ENCODE assay signal across 1 cellular context in the genomic region with DNA sequence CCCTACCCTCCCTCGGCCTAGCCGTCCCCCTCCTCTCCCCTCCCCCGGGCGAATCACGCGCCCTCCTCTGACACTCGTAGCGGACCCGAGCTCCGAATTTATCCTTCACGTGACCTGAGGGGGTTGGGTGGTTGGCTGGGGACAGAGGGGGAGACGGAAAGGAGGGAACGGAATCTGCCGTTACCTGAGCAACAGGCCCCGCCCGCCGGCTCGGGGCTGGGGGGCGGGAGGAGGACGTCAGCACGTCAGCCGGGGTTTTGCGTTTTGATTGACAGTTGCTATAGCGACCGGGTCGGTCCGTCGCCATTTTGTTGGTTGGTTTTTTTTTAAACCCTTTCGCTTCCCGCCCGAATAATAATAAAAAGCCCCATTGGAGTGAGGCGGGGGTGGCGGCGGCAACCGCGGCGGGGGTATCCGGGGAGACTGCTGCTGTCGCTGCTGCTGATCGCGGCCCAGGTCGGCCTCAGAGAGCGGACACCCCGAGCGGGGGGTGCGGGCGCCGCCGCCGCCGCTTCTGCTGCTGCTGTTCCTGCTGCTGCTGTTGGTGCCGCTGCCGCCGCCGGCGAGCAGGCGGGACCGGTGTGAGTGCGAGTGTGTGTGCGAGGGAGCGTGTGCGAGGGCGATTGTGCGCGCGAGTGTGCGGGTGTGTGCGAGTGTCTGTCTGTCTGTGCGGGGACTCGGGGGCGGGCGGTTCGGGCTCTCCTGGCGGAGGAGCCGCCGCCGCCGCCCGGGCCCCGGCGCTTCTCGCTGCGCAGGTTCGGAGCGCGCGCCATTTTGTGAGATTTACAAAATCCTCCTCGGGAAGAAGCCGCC.
TF ChIP-seq lines count a peak whose summit lies in the region.

A gene (plus strand): TSS at position 286 of the 813 bp plus-strand sequence. CDS start 53,602 bp downstream, outside the sequence.

TF ChIP-seq in K562, 482 proteins besides CTCF, POLR2A, EP300 and RAD21 (continued from another document and continues in another):
- TF ChIP-seq, protein P1, sequence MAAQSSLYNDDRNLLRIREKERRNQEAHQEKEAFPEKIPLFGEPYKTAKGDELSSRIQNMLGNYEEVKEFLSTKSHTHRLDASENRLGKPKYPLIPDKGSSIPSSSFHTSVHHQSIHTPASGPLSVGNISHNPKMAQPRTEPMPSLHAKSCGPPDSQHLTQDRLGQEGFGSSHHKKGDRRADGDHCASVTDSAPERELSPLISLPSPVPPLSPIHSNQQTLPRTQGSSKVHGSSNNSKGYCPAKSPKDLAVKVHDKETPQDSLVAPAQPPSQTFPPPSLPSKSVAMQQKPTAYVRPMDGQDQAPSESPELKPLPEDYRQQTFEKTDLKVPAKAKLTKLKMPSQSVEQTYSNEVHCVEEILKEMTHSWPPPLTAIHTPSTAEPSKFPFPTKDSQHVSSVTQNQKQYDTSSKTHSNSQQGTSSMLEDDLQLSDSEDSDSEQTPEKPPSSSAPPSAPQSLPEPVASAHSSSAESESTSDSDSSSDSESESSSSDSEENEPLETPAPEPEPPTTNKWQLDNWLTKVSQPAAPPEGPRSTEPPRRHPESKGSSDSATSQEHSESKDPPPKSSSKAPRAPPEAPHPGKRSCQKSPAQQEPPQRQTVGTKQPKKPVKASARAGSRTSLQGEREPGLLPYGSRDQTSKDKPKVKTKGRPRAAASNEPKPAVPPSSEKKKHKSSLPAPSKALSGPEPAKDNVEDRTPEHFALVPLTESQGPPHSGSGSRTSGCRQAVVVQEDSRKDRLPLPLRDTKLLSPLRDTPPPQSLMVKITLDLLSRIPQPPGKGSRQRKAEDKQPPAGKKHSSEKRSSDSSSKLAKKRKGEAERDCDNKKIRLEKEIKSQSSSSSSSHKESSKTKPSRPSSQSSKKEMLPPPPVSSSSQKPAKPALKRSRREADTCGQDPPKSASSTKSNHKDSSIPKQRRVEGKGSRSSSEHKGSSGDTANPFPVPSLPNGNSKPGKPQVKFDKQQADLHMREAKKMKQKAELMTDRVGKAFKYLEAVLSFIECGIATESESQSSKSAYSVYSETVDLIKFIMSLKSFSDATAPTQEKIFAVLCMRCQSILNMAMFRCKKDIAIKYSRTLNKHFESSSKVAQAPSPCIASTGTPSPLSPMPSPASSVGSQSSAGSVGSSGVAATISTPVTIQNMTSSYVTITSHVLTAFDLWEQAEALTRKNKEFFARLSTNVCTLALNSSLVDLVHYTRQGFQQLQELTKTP (IDR thresholded peaks at IDR 0.05; ENCODE audit: low read depth in 1 of 2, partially characterized antibody in 2 of 2), result peak in 1 of 2 experiments; percentile 73
- TF ChIP-seq GABPA (tag; conservative IDR thresholded peaks at IDR 0.05; ENCODE audit: low read depth) (peak; percentile 83), ASH1L (IDR thresholded peaks at IDR 0.05; ENCODE audit: borderline replicate concordance, low read depth, partially characterized antibody) (no peak), FIP1L1 (IDR thresholded peaks at IDR 0.05; ENCODE audit: low read depth, low read length, poor library complexity, severe bottlenecking) (peak; percentile 35), ILK (tag; IDR thresholded peaks at IDR 0.05; ENCODE audit: borderline replicate concordance, low read depth) (no peak), XRCC4 (IDR thresholded peaks at IDR 0.05; ENCODE audit: extremely low read depth, insufficient read depth, insufficient read length) (no peak), RBFOX2 (IDR thresholded peaks at IDR 0.05; ENCODE audit: low read depth, low read length) (peak; percentile 91), COPS2 (conservative IDR thresholded peaks at IDR 0.05) (no peak), GATAD2A (IDR thresholded peaks at IDR 0.05) (peak; percentile 55; the same call in 1 of the 2 replicates), MAFF (IDR thresholded peaks at IDR 0.05; ENCODE audit: low read length) (no peak), CHD4 (IDR thresholded peaks at IDR 0.05; ENCODE audit: insufficient read depth, insufficient replicate concordance, low read depth, low read length, poor library complexity, severe bottlenecking) (no peak), EGR1 (conservative IDR thresholded peaks at IDR 0.05) (peak; percentile 78), ZKSCAN1 (IDR thresholded peaks at IDR 0.05; ENCODE audit: low read depth, low read length) (peak; percentile 14; the same call in 1 of the 2 replicates), RNF2 (IDR thresholded peaks at IDR 0.05) (no peak), CBX2 (IDR thresholded peaks at IDR 0.05; ENCODE audit: insufficient read depth, low read length, poor library complexity, severe bottlenecking) (no peak), KDM4B (IDR thresholded peaks at IDR 0.05; ENCODE audit: borderline replicate concordance in 2 of 2, low read depth in 1 of 2) (peak in 1 of 2 experiments; percentile 40; a peak in 2 of 4 replicates), TAF7 (tag; IDR thresholded peaks at IDR 0.05) (peak; percentile 79), ZNF507 (tag; conservative IDR thresholded peaks at IDR 0.05) (no peak), MXI1 (IDR thresholded peaks at IDR 0.05; ENCODE audit: low read depth, low read length) (peak; percentile 99), RBM14 (IDR thresholded peaks at IDR 0.05; ENCODE audit: borderline replicate concordance, insufficient read depth, low read depth, low read length) (peak; percentile 94; the same call in 1 of the 2 replicates), CEBPG (CRISPR knock-in tag; IDR thresholded peaks at IDR 0.05) (no peak), CEBPG (tag; conservative IDR thresholded peaks at IDR 0.05 in 1 of 2, IDR thresholded peaks at IDR 0.05 in 1 of 2) (no peak), ADNP (tag; IDR thresholded peaks at IDR 0.05) (no peak), PTRF (tag; IDR thresholded peaks at IDR 0.05) (no peak), NEUROD1 (IDR thresholded peaks at IDR 0.05; ENCODE audit: borderline replicate concordance, low read depth, low read length, partially characterized antibody) (peak; percentile 85), ZNF134 (CRISPR knock-in tag; conservative IDR thresholded peaks at IDR 0.05) (no peak), PHF8 (IDR thresholded peaks at IDR 0.05; ENCODE audit: borderline replicate concordance, low read length) (peak; percentile 59; the same call in 1 of the 2 replicates), KHSRP (IDR thresholded peaks at IDR 0.05) (no peak), ZNF274 (IDR thresholded peaks at IDR 0.05; ENCODE audit: borderline replicate concordance, low read depth, low read length) (no peak), ZNF124 (CRISPR knock-in tag; IDR thresholded peaks at IDR 0.05) (no peak), SMC3 (conservative IDR thresholded peaks at IDR 0.05; ENCODE audit: insufficient read depth, low read depth, low read length) (0 out of 2 replicates have a peak, but pooled peaks have one; percentile 8)
- TF ChIP-seq, protein P2, sequence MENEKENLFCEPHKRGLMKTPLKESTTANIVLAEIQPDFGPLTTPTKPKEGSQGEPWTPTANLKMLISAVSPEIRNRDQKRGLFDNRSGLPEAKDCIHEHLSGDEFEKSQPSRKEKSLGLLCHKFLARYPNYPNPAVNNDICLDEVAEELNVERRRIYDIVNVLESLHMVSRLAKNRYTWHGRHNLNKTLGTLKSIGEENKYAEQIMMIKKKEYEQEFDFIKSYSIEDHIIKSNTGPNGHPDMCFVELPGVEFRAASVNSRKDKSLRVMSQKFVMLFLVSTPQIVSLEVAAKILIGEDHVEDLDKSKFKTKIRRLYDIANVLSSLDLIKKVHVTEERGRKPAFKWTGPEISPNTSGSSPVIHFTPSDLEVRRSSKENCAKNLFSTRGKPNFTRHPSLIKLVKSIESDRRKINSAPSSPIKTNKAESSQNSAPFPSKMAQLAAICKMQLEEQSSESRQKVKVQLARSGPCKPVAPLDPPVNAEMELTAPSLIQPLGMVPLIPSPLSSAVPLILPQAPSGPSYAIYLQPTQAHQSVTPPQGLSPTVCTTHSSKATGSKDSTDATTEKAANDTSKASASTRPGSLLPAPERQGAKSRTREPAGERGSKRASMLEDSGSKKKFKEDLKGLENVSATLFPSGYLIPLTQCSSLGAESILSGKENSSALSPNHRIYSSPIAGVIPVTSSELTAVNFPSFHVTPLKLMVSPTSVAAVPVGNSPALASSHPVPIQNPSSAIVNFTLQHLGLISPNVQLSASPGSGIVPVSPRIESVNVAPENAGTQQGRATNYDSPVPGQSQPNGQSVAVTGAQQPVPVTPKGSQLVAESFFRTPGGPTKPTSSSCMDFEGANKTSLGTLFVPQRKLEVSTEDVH (IDR thresholded peaks at IDR 0.05; ENCODE audit: low read depth, partially characterized antibody), result no peak
- TF ChIP-seq, protein P3, sequence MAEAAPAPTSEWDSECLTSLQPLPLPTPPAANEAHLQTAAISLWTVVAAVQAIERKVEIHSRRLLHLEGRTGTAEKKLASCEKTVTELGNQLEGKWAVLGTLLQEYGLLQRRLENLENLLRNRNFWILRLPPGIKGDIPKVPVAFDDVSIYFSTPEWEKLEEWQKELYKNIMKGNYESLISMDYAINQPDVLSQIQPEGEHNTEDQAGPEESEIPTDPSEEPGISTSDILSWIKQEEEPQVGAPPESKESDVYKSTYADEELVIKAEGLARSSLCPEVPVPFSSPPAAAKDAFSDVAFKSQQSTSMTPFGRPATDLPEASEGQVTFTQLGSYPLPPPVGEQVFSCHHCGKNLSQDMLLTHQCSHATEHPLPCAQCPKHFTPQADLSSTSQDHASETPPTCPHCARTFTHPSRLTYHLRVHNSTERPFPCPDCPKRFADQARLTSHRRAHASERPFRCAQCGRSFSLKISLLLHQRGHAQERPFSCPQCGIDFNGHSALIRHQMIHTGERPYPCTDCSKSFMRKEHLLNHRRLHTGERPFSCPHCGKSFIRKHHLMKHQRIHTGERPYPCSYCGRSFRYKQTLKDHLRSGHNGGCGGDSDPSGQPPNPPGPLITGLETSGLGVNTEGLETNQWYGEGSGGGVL (CRISPR knock-in tag; IDR thresholded peaks at IDR 0.05), result no peak
- TF ChIP-seq, protein P4, sequence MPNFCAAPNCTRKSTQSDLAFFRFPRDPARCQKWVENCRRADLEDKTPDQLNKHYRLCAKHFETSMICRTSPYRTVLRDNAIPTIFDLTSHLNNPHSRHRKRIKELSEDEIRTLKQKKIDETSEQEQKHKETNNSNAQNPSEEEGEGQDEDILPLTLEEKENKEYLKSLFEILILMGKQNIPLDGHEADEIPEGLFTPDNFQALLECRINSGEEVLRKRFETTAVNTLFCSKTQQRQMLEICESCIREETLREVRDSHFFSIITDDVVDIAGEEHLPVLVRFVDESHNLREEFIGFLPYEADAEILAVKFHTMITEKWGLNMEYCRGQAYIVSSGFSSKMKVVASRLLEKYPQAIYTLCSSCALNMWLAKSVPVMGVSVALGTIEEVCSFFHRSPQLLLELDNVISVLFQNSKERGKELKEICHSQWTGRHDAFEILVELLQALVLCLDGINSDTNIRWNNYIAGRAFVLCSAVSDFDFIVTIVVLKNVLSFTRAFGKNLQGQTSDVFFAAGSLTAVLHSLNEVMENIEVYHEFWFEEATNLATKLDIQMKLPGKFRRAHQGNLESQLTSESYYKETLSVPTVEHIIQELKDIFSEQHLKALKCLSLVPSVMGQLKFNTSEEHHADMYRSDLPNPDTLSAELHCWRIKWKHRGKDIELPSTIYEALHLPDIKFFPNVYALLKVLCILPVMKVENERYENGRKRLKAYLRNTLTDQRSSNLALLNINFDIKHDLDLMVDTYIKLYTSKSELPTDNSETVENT (CRISPR knock-in tag; IDR thresholded peaks at IDR 0.05), result no peak
- TF ChIP-seq, protein P5, sequence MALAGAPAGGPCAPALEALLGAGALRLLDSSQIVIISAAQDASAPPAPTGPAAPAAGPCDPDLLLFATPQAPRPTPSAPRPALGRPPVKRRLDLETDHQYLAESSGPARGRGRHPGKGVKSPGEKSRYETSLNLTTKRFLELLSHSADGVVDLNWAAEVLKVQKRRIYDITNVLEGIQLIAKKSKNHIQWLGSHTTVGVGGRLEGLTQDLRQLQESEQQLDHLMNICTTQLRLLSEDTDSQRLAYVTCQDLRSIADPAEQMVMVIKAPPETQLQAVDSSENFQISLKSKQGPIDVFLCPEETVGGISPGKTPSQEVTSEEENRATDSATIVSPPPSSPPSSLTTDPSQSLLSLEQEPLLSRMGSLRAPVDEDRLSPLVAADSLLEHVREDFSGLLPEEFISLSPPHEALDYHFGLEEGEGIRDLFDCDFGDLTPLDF (CRISPR knock-in tag; IDR thresholded peaks at IDR 0.05), result peak; percentile 92
- TF ChIP-seq, protein P6, sequence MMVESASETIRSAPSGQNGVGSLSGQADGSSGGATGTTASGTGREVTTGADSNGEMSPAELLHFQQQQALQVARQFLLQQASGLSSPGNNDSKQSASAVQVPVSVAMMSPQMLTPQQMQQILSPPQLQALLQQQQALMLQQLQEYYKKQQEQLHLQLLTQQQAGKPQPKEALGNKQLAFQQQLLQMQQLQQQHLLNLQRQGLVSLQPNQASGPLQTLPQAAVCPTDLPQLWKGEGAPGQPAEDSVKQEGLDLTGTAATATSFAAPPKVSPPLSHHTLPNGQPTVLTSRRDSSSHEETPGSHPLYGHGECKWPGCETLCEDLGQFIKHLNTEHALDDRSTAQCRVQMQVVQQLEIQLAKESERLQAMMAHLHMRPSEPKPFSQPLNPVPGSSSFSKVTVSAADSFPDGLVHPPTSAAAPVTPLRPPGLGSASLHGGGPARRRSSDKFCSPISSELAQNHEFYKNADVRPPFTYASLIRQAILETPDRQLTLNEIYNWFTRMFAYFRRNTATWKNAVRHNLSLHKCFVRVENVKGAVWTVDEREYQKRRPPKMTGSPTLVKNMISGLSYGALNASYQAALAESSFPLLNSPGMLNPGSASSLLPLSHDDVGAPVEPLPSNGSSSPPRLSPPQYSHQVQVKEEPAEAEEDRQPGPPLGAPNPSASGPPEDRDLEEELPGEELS (CRISPR knock-in tag; IDR thresholded peaks at IDR 0.05; ENCODE audit: borderline replicate concordance), result peak; percentile 57; the same call in 1 of the 2 replicates
- TF ChIP-seq, protein P7, sequence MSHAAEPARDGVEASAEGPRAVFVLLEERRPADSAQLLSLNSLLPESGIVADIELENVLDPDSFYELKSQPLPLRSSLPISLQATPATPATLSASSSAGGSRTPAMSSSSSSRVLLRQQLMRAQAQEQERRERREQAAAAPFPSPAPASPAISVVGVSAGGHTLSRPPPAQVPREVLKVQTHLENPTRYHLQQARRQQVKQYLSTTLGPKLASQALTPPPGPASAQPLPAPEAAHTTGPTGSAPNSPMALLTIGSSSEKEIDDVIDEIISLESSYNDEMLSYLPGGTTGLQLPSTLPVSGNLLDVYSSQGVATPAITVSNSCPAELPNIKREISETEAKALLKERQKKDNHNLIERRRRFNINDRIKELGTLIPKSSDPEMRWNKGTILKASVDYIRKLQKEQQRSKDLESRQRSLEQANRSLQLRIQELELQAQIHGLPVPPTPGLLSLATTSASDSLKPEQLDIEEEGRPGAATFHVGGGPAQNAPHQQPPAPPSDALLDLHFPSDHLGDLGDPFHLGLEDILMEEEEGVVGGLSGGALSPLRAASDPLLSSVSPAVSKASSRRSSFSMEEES (CRISPR knock-in tag; IDR thresholded peaks at IDR 0.05), result peak; percentile 94
